Comparison of ENCODE assay signal across 21 cellular contexts in genomic region chr6:104698979-104699378, GRCh38.
DNase-seq lines count a peak whose midpoint lies in the region; ATAC-seq, FAIRE-seq and TF ChIP-seq lines count a peak whose summit lies in the region.
"Had no signal": no experiment of that assay in that cellular context is flagged by ENCODE, and none has a peak within 500 bp of the region (broad histone marks: within the 10 kb centered on the region; RNA-seq: fewer than 3 reads in every experiment).

No MANE protein-coding gene starts in this region.

- H3K27me3 Mint-ChIP-seq in neural crest cell (ENCODE audit: low read depth), result no peaks in the 10 kb centered on the region
- H3K27me3 Mint-ChIP-seq: CD4-positive, alpha-beta T cell had no signal

- no peak overlapping the region for H3K27ac Mint-ChIP-seq in neural crest cell (ENCODE audit: unreplicated experiment)
- H3K27ac Mint-ChIP-seq: CD4-positive, alpha-beta T cell had no signal

- H3K4me3 Mint-ChIP-seq in neural crest cell, result peak overlapping the region; percentile 35
- H3K4me3 Mint-ChIP-seq: CD4-positive, alpha-beta T cell had no signal

- TF ChIP-seq CTCF in Loucy (conservative IDR thresholded peaks at IDR 0.05; ENCODE audit: low read length) (peak; percentile 35), neural crest cell (conservative IDR thresholded peaks at IDR 0.05) (no peak), psoas muscle (IDR thresholded peaks at IDR 0.05) (no peak)

- DNase-seq in neural crest cell (ENCODE audit: low read depth, low spot score), result no peak
- no peak for DNase-seq in HuH-7.5 (ENCODE audit: low spot score)
- no peak for DNase-seq in ecto neural progenitor cell (ENCODE audit: low spot score)
- DNase-seq in psoas muscle, result no peak
- DNase-seq in substantia nigra (lab: John Stamatoyannopoulos, UW), result no peak
- DNase-seq: ACHN; BE2C; C1 segment of cervical spinal cord; Caco-2; CD4-positive, alpha-beta T cell; DMS79 treated with DMSO at 0.1 percent for 48 hours; GOT3; H7; KG1 had no signal

- no peaks in the 10 kb centered on the region for H3K79me2 ChIP-seq in Loucy (ENCODE audit: insufficient read depth, low read length)

- H3K27me3 ChIP-seq in Loucy (ENCODE audit: insufficient read depth, low read length, poor library complexity, severe bottlenecking) (no peaks in the 10 kb centered on the region), psoas muscle (ENCODE audit: insufficient read depth in 3 of 3, low read length in 2 of 3) (no peaks in the 10 kb centered on the region)
- H3K27me3 ChIP-seq: BE2C had no signal

- H3K4me3 ChIP-seq in Loucy (ENCODE audit: low read length, poor library complexity, severe bottlenecking) (no peak overlapping the region), psoas muscle (no peak overlapping the region)

- H3K27ac ChIP-seq in psoas muscle, result no peak overlapping the region
- no peak overlapping the region for H3K27ac ChIP-seq in substantia nigra (ENCODE audit: low read depth, low read length, poor library complexity, severe bottlenecking)

- no peak for ATAC-seq in psoas muscle
- ATAC-seq: HCT116, HepG2 had no signal

- FAIRE-seq in G401.6 (lab: Jason Lieb, UNC), result peak; percentile 17
- FAIRE-seq: A204.1, GM12891, GM18507, HepG2 had no signal

- no peak overlapping the region for H2AFZ ChIP-seq in Loucy (ENCODE audit: low read length)

- 98 to 100% (median 100%) methylated on average over 1 of the region's 1 CpG for WGBS in psoas muscle, 3 donors

- no peaks in the 10 kb centered on the region for H3K9me3 Mint-ChIP-seq in neural crest cell
- H3K9me3 Mint-ChIP-seq: CD4-positive, alpha-beta T cell had no signal

- no peaks in the 10 kb centered on the region for H3F3A ChIP-seq in Loucy (ENCODE audit: low read depth)

- H3K4me1 Mint-ChIP-seq in neural crest cell, result peaks cover 10% of the 10 kb centered on the region

- H3K9me3 ChIP-seq in Loucy (ENCODE audit: insufficient read depth, low read depth, low read length) (no peaks in the 10 kb centered on the region), psoas muscle (no peaks in the 10 kb centered on the region)
- H3K9me3 ChIP-seq: BE2C, Caco-2 had no signal

- H4K20me1 ChIP-seq in Loucy (ENCODE audit: insufficient read depth, low read length, poor library complexity, severe bottlenecking), result no peaks in the 10 kb centered on the region

- no peak overlapping the region for H3K4me2 ChIP-seq in Loucy (ENCODE audit: low read depth, low read length, poor library complexity, severe bottlenecking)

- H3K9me2 ChIP-seq in Loucy (replicated peaks; ENCODE audit: low read depth, low read length), result no peaks in the 10 kb centered on the region

- H3K9ac ChIP-seq in Loucy (ENCODE audit: low read depth, low read length, poor library complexity, severe bottlenecking), result no peak overlapping the region

- H3K36me3 Mint-ChIP-seq in neural crest cell (ENCODE audit: low read depth), result no peaks in the 10 kb centered on the region

- H3K4me1 ChIP-seq in Loucy (ENCODE audit: insufficient read depth, low read length, poor library complexity, severe bottlenecking) (peaks cover 37% of the 10 kb centered on the region), psoas muscle (no peaks in the 10 kb centered on the region)
- H3K4me1 ChIP-seq: Caco-2 had no signal

- intact Hi-C loops in psoas muscle (cut with DNase I), result no loop called here

- H3K36me3 ChIP-seq in Loucy (ENCODE audit: insufficient read depth, low read length), result no peaks in the 10 kb centered on the region
- H3K36me3 ChIP-seq in psoas muscle (ENCODE audit: insufficient read depth in 1 of 2, low read depth in 1 of 2), result no peaks in the 10 kb centered on the region
- H3K36me3 ChIP-seq: BE2C had no signal
